8 cellular contexts compared by ENCODE assay signal in genomic region chr7:100091411-100092181, GRCh38. TPM values are rescaled to one million over a fixed set of nuclear protein-coding genes. Genes with fewer than 3 reads are reported as not detected.
DNase-seq lines count a peak whose midpoint lies in the region; ATAC-seq and TF ChIP-seq lines count a peak whose summit lies in the region.

No MANE protein-coding gene starts in this region.

- peaks cover 3% of the 10 kb centered on the region for H3K79me2 ChIP-seq in smooth muscle cell (ENCODE audit: low read depth)

- 69% methylated on average over 19 of the region's 19 CpGs for WGBS in smooth muscle cell (ENCODE audit: low lambda C conversion rate)

- H3K27ac Mint-ChIP-seq in activated naive CD4-positive, alpha-beta T cell treated with anti-CD3 and anti-CD28 coated beads for 36 hours: peak overlapping the region; percentile 39
- no peak overlapping the region for H3K27ac Mint-ChIP-seq in stimulated activated memory B cell treated with anti-CD40 and anti-IgM and Interleukin-4, amounts not matched to agents 10 μg/mL and 1 μg/mL and 100 μg/mL, for 72 hours

- H3K4me3 Mint-ChIP-seq in activated naive CD4-positive, alpha-beta T cell treated with anti-CD3 and anti-CD28 coated beads for 36 hours: no peak overlapping the region
- no peak overlapping the region for H3K4me3 Mint-ChIP-seq in stimulated activated memory B cell treated with anti-CD40 and anti-IgM and Interleukin-4, amounts not matched to agents 10 μg/mL and 1 μg/mL and 100 μg/mL, for 72 hours

- CTCF ChIA-PET in activated naive CD4-positive, alpha-beta T cell treated with anti-CD3 and anti-CD28 coated beads for 36 hours (lab: Charles Lee): interaction anchor here (0.6 to 1.6 kb wide), 4 partner anchors 9 to 538 kb away, joined by 3 to 4 read pairs (median 3); no protein-coding TSS in a partner anchor

- H4K20me1 ChIP-seq in smooth muscle cell (ENCODE audit: low read depth): no peaks in the 10 kb centered on the region

- H3K27me3 Mint-ChIP-seq in activated naive CD4-positive, alpha-beta T cell treated with anti-CD3 and anti-CD28 coated beads for 36 hours (ENCODE audit: low read depth): no peaks in the 10 kb centered on the region
- no peaks in the 10 kb centered on the region for H3K27me3 Mint-ChIP-seq in stimulated activated memory B cell treated with anti-CD40 and anti-IgM and Interleukin-4, amounts not matched to agents 10 μg/mL and 1 μg/mL and 100 μg/mL, for 72 hours

- H3K4me2 ChIP-seq in smooth muscle cell: no peak overlapping the region

- H3K4me3 ChIP-seq in brain microvascular endothelial cell (ENCODE audit: low read depth, low read length): no peak overlapping the region
- no peak overlapping the region for H3K4me3 ChIP-seq in smooth muscle cell

- in situ Hi-C loops in brain microvascular endothelial cell (cut with HindIII; ENCODE audit: low pct_ligation_motif_present, low sequenced_read_pairs): loop anchor here (25.0 kb wide), 1 partner anchor 104 kb away; the partner anchor contains the start of gene AZGP1

- peaks cover 9% of the 10 kb centered on the region for H3K4me1 ChIP-seq in smooth muscle cell (ENCODE audit: low read depth)

- intact Hi-C loops in activated naive CD4-positive, alpha-beta T cell treated with anti-CD3 and anti-CD28 coated beads for 36 hours (cut with micrococcal nuclease): no loop called here

- peaks cover 57% of the 10 kb centered on the region for H3K36me3 Mint-ChIP-seq in activated naive CD4-positive, alpha-beta T cell treated with anti-CD3 and anti-CD28 coated beads for 36 hours (ENCODE audit: low read depth)
- H3K36me3 Mint-ChIP-seq in stimulated activated memory B cell treated with anti-CD40 and anti-IgM and Interleukin-4, amounts not matched to agents 10 μg/mL and 1 μg/mL and 100 μg/mL, for 72 hours: peaks cover 63% of the 10 kb centered on the region

- no peak overlapping the region for H3K9ac ChIP-seq in smooth muscle cell (ENCODE audit: low read depth)

- no peaks in the 10 kb centered on the region for H3K27me3 ChIP-seq in brain microvascular endothelial cell (replicated peaks)
- no peaks in the 10 kb centered on the region for H3K27me3 ChIP-seq in smooth muscle cell (ENCODE audit: low read depth)

- no peaks in the 10 kb centered on the region for H3K9me3 ChIP-seq in smooth muscle cell (replicated peaks; ENCODE audit: low read depth)

- H3K9me3 Mint-ChIP-seq in activated naive CD4-positive, alpha-beta T cell treated with anti-CD3 and anti-CD28 coated beads for 36 hours: no peaks in the 10 kb centered on the region
- H3K9me3 Mint-ChIP-seq in stimulated activated memory B cell treated with anti-CD40 and anti-IgM and Interleukin-4, amounts not matched to agents 10 μg/mL and 1 μg/mL and 100 μg/mL, for 72 hours: no peaks in the 10 kb centered on the region

- H3K36me3 ChIP-seq in brain microvascular endothelial cell (replicated peaks) (peaks cover 63% of the 10 kb centered on the region), smooth muscle cell (ENCODE audit: low read depth) (no peaks in the 10 kb centered on the region)

- H2AFZ ChIP-seq in smooth muscle cell (ENCODE audit: low read depth): no peak overlapping the region

- no peak for ATAC-seq in HG03520 (IDR thresholded peaks at IDR 0.05; ENCODE audit: unreplicated experiment)
- ATAC-seq in stimulated activated memory B cell treated with anti-CD40 and anti-IgM and Interleukin-4, amounts not matched to agents 10 μg/mL and 1 μg/mL and 100 μg/mL, for 72 hours: no peak

- TF ChIP-seq CTCF in brain microvascular endothelial cell (IDR thresholded peaks at IDR 0.05; ENCODE audit: low read depth, low read length, missing control alignments): peak; percentile 35
- TF ChIP-seq CTCF in smooth muscle cell (IDR thresholded peaks at IDR 0.05; ENCODE audit: borderline replicate concordance, insufficient read depth, poor library complexity, severe bottlenecking): no peak

- peak; percentile 27 for DNase-seq in activated naive CD4-positive, alpha-beta T cell treated with anti-CD3 and anti-CD28 coated beads for 36 hours
- DNase-seq in activated naive CD4-positive, alpha-beta T cell treated with Interleukin-2 at 50 U/mL for 16 hours: no peak
- DNase-seq in NCI-H69 (lab: John Stamatoyannopoulos, UW) (peak; percentile 57), brain microvascular endothelial cell (peak; percentile 35), smooth muscle cell (lab: John Stamatoyannopoulos, UW; ENCODE audit: unreplicated experiment) (no peak), GM19240 (ENCODE audit: insufficient read length, low spot score) (no peak)

- H3F3A ChIP-seq in smooth muscle cell (ENCODE audit: low read depth): peaks cover 53% of the 10 kb centered on the region

- no peak overlapping the region for H3K27ac ChIP-seq in brain microvascular endothelial cell
- H3K27ac ChIP-seq in smooth muscle cell (ENCODE audit: low read depth): peak overlapping the region; percentile 91

- H3K4me1 Mint-ChIP-seq in activated naive CD4-positive, alpha-beta T cell treated with anti-CD3 and anti-CD28 coated beads for 36 hours (ENCODE audit: low read depth): peaks cover 46% of the 10 kb centered on the region
- H3K4me1 Mint-ChIP-seq in stimulated activated memory B cell treated with anti-CD40 and anti-IgM and Interleukin-4, amounts not matched to agents 10 μg/mL and 1 μg/mL and 100 μg/mL, for 72 hours: peaks cover 40% of the 10 kb centered on the region

RNA-seq across cellular contexts. Expression of gene COPS6, which starts 2.8 kb away (rescaled TPM):
- total RNA-seq in activated naive CD4-positive, alpha-beta T cell treated with anti-CD3 and anti-CD28 coated beads for 36 hours: 10 to 100 TPM; 97.1 to 97.8 TPM
- total RNA-seq in smooth muscle cell: 71.9 and 107 TPM in 2 replicates
- polyA plus RNA-seq in smooth muscle cell: 251 and 259 TPM in 2 replicates

RNA-seq across cellular contexts. Expression of gene MCM7, which starts 9.6 kb away (rescaled TPM):
- 100 to 1,000 TPM; 390 to 395 TPM for total RNA-seq in activated naive CD4-positive, alpha-beta T cell treated with anti-CD3 and anti-CD28 coated beads for 36 hours
- 36.4 and 47.6 TPM in 2 replicates for total RNA-seq in smooth muscle cell
- 56.9 and 59.7 TPM in 2 replicates for polyA plus RNA-seq in smooth muscle cell

RNA-seq across cellular contexts. Expression of gene AP4M1, which starts 9.8 kb away (rescaled TPM):
- total RNA-seq in activated naive CD4-positive, alpha-beta T cell treated with anti-CD3 and anti-CD28 coated beads for 36 hours: 10 to 100 TPM; 12.6 to 12.7 TPM
- 10.1 and 18.0 TPM in 2 replicates for total RNA-seq in smooth muscle cell
- 16.9 and 17.7 TPM in 2 replicates for polyA plus RNA-seq in smooth muscle cell

RNA-seq across cellular contexts. Expression of gene ZNF3, which starts 10.1 kb away (rescaled TPM):
- total RNA-seq in activated naive CD4-positive, alpha-beta T cell treated with anti-CD3 and anti-CD28 coated beads for 36 hours: 10 to 100 TPM; 13.1 to 14.0 TPM
- total RNA-seq in smooth muscle cell: 21.2 and 21.6 TPM in 2 replicates
- polyA plus RNA-seq in smooth muscle cell: 22.0 and 25.2 TPM in 2 replicates

RNA-seq across cellular contexts. Expression of gene TAF6, which starts 27.6 kb away (rescaled TPM):
- total RNA-seq in activated naive CD4-positive, alpha-beta T cell treated with anti-CD3 and anti-CD28 coated beads for 36 hours: 10 to 100 TPM; 48.9 to 53.5 TPM
- 26.6 and 61.0 TPM in 2 replicates for total RNA-seq in smooth muscle cell
- 78.0 and 83.9 TPM in 2 replicates for polyA plus RNA-seq in smooth muscle cell

Comparison
In these comparisons a context has a peak if more than half of its experiments do, and no peak if none do; other contexts are left out.
1. DNase-seq: peak in activated naive CD4-positive, alpha-beta T cell treated with anti-CD3 and anti-CD28 coated beads for 36 hours (single experiment), NCI-H69 (single experiment) and brain microvascular endothelial cell (single experiment); none in activated naive CD4-positive, alpha-beta T cell treated with Interleukin-2 at 50 U/mL for 16 hours (single experiment), smooth muscle cell (single experiment) and GM19240 (single experiment).